14 cellular contexts compared by ENCODE assay signal in the genomic region with DNA sequence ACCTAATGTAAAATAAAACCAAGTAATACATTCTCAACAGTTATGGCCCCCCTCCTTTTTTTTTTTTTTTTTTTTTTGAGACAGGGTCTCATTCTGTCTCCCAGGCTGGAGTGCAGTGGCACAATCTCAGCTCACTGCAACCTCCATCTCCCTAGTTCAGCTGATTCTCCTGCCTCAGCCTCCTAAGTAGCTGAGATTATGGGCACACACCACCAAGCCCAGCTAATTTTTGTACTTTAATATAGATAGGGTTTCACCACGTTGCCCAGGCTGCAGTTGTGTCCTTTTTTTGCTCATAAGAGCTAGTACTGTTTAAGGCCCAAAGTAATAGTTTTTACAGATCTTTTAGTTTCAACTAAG. TPM values are rescaled to one million over a fixed set of nuclear protein-coding genes. Genes with fewer than 3 reads are reported as not detected.
A peak's percentile ranks its signal among the peaks of the same experiment; 100 is the strongest.
DNase-seq lines count a peak whose midpoint lies in the region; ATAC-seq and TF ChIP-seq lines count a peak whose summit lies in the region.
"Had no signal": no experiment of that assay in that cellular context is flagged by ENCODE, and none has a peak within 500 bp of the region (broad histone marks: within the 10 kb centered on the region; RNA-seq: fewer than 3 reads in every experiment).

No MANE protein-coding gene starts in this region.

- peaks cover 6% of the 10 kb centered on the region for H3K36me3 Mint-ChIP-seq in activated naive CD4-positive, alpha-beta T cell treated with anti-CD3 and anti-CD28 coated beads, Interleukin-2, amount 50 U/mL, for 24 hours
- peaks cover 78% of the 10 kb centered on the region for H3K36me3 Mint-ChIP-seq in stimulated activated effector memory CD8-positive, alpha-beta T cell treated with anti-CD3 and anti-CD28 coated beads, Interleukin-12 subunit alpha, Interleukin-12 subunit beta, amount 100 ng/mL, for 72 hours
- H3K36me3 Mint-ChIP-seq in CD8-positive, alpha-beta T cell, result peaks cover 68% of the 10 kb centered on the region

- 0 out of 2 replicates have a peak, but pooled peaks cover 6% of the 10 kb centered on the region for H3K36me3 ChIP-seq in PC-3 (ENCODE audit: low read depth, low read length)
- peaks cover 36% of the 10 kb centered on the region for H3K36me3 ChIP-seq in CD8-positive, alpha-beta T cell (ENCODE audit: insufficient read depth, low read length)

- H3K27ac ChIP-seq in PC-3 (ENCODE audit: low read length), result peak overlapping the region; percentile 72
- peak overlapping the region; percentile 82 for H3K27ac ChIP-seq in epithelial cell of prostate
- H3K27ac ChIP-seq in CD8-positive, alpha-beta T cell (ENCODE audit: low read depth, low read length), result no peak overlapping the region

- no peaks in the 10 kb centered on the region for H3K27me3 ChIP-seq in PC-3 (ENCODE audit: low read length)
- H3K27me3 ChIP-seq in CD8-positive, alpha-beta T cell (ENCODE audit: insufficient read depth, low read length), result no peaks in the 10 kb centered on the region

- no peaks in the 10 kb centered on the region for H3K9me2 ChIP-seq in PC-3 (replicated peaks; ENCODE audit: low read length)

- ATAC-seq in PC-3 (no peak), HG02973 (IDR thresholded peaks at IDR 0.05; ENCODE audit: unreplicated experiment) (no peak), GM21515 (IDR thresholded peaks at IDR 0.05; ENCODE audit: unreplicated experiment) (no peak)
- ATAC-seq in stimulated activated effector memory CD8-positive, alpha-beta T cell treated with anti-CD3 and anti-CD28 coated beads, Interleukin-12 subunit alpha, Interleukin-12 subunit beta, amount 100 ng/mL, for 72 hours, result no peak
- no peak for ATAC-seq in CD8-positive, alpha-beta T cell
- ATAC-seq: mucosa of descending colon had no signal

- no peaks in the 10 kb centered on the region for H3K9me3 ChIP-seq in PC-3 (ENCODE audit: low read length)
- H3K9me3 ChIP-seq in CD8-positive, alpha-beta T cell (ENCODE audit: low read length), result no peaks in the 10 kb centered on the region
- H3K9me3 ChIP-seq: mucosa of descending colon had no signal

- intact Hi-C loops in PC-3 (cut with micrococcal nuclease), result no loop called here
- intact Hi-C loops in CD8-positive, alpha-beta T cell (cut with DNase I, micrococcal nuclease), result no loop called here

- no peak for DNase-seq in activated naive CD4-positive, alpha-beta T cell (lab: John Stamatoyannopoulos, UW)
- DNase-seq in PC-3 (no peak), epithelial cell of prostate (ENCODE audit: low read depth, low spot score) (no peak)
- no peak for DNase-seq in stimulated activated effector memory CD8-positive, alpha-beta T cell treated with anti-CD3 and anti-CD28 coated beads, Interleukin-12 subunit alpha, Interleukin-12 subunit beta, amount 100 ng/mL, for 72 hours (ENCODE audit: low spot score in 2 of 2)
- DNase-seq in CD8-positive, alpha-beta T cell, result no peak
- DNase-seq: activated CD4-positive, CD25-positive, alpha-beta regulatory T cell; activated gamma-delta T cell treated with Interleukin-2 at 50 U/mL for 16 hours; H9; mucosa of descending colon; NCI-H524 treated with DMSO at 0.1 percent for 48 hours; T-helper 9 cell had no signal

- no peaks in the 10 kb centered on the region for H3K27me3 Mint-ChIP-seq in activated naive CD4-positive, alpha-beta T cell treated with anti-CD3 and anti-CD28 coated beads, Interleukin-2, amount 50 U/mL, for 24 hours
- H3K27me3 Mint-ChIP-seq in CD8-positive, alpha-beta T cell (ENCODE audit: low read depth), result no peaks in the 10 kb centered on the region

- H4K20me1 ChIP-seq in PC-3 (ENCODE audit: low read length), result no peaks in the 10 kb centered on the region

- CTCF ChIA-PET in PC-3 (lab: Charles Lee), result no interaction called here
- CTCF ChIA-PET in CD8-positive, alpha-beta T cell (lab: Charles Lee), result interaction anchor here (1.3 to 1.4 kb wide), 2 partner anchors 11 to 17 kb away, joined by 3 read pairs; no protein-coding TSS in a partner anchor

- no peaks in the 10 kb centered on the region for H3K9me3 Mint-ChIP-seq in activated naive CD4-positive, alpha-beta T cell treated with anti-CD3 and anti-CD28 coated beads, Interleukin-2, amount 50 U/mL, for 24 hours
- no peaks in the 10 kb centered on the region for H3K9me3 Mint-ChIP-seq in stimulated activated effector memory CD8-positive, alpha-beta T cell treated with anti-CD3 and anti-CD28 coated beads, Interleukin-12 subunit alpha, Interleukin-12 subunit beta, amount 100 ng/mL, for 72 hours
- H3K9me3 Mint-ChIP-seq in CD8-positive, alpha-beta T cell, result no peaks in the 10 kb centered on the region
- H3K9me3 Mint-ChIP-seq: H9 had no signal

- TF ChIP-seq CTCF in PC-3 (conservative IDR thresholded peaks at IDR 0.05; ENCODE audit: low read depth, low read length), result no peak
- no peak for TF ChIP-seq CTCF in CD8-positive, alpha-beta T cell (IDR thresholded peaks at IDR 0.05)

- H2AFZ ChIP-seq in PC-3 (ENCODE audit: low read length), result no peak overlapping the region

- POLR2A ChIA-PET in PC-3 (lab: Charles Lee; ENCODE audit: unreplicated experiment), result no interaction called here
- POLR2A ChIA-PET in CD8-positive, alpha-beta T cell (lab: Charles Lee), result interaction anchor here (0.8 kb wide), 1 partner anchor 18 kb away, joined by 3 read pairs; a partner anchor contains a TSS

- no peaks in the 10 kb centered on the region for H3K79me2 ChIP-seq in PC-3 (ENCODE audit: low read length)

- no peaks in the 10 kb centered on the region for H3F3A ChIP-seq in PC-3 (ENCODE audit: low read length, unreplicated experiment)

- peaks cover 24% of the 10 kb centered on the region for H3K4me1 ChIP-seq in PC-3 (ENCODE audit: insufficient read depth, low read length)
- no peaks in the 10 kb centered on the region for H3K4me1 ChIP-seq in CD8-positive, alpha-beta T cell (ENCODE audit: insufficient read depth, low read length)

- no peak overlapping the region for H3K4me3 ChIP-seq in PC-3 (ENCODE audit: low read length)
- H3K4me3 ChIP-seq in CD8-positive, alpha-beta T cell (ENCODE audit: low read depth, low read length), result no peak overlapping the region
- H3K4me3 ChIP-seq: mucosa of descending colon had no signal

- no peak overlapping the region for H3K4me3 Mint-ChIP-seq in activated naive CD4-positive, alpha-beta T cell treated with anti-CD3 and anti-CD28 coated beads, Interleukin-2, amount 50 U/mL, for 24 hours
- H3K4me3 Mint-ChIP-seq in stimulated activated effector memory CD8-positive, alpha-beta T cell treated with anti-CD3 and anti-CD28 coated beads, Interleukin-12 subunit alpha, Interleukin-12 subunit beta, amount 100 ng/mL, for 72 hours, result no peak overlapping the region
- no peak overlapping the region for H3K4me3 Mint-ChIP-seq in CD8-positive, alpha-beta T cell
- H3K4me3 Mint-ChIP-seq: H9 had no signal

- no peak overlapping the region for H3K9ac ChIP-seq in PC-3 (ENCODE audit: low read length)

- no TSS peak for BruUV-seq in PC-3 (replicated peaks; lab: Mats Ljungman, UMichigan)

- H3K27ac Mint-ChIP-seq in activated naive CD4-positive, alpha-beta T cell treated with anti-CD3 and anti-CD28 coated beads, Interleukin-2, amount 50 U/mL, for 24 hours, result peak overlapping the region; percentile 23
- peak overlapping the region; percentile 14 for H3K27ac Mint-ChIP-seq in stimulated activated effector memory CD8-positive, alpha-beta T cell treated with anti-CD3 and anti-CD28 coated beads, Interleukin-12 subunit alpha, Interleukin-12 subunit beta, amount 100 ng/mL, for 72 hours
- no peak overlapping the region for H3K27ac Mint-ChIP-seq in CD8-positive, alpha-beta T cell

- H3K4me1 Mint-ChIP-seq in activated naive CD4-positive, alpha-beta T cell treated with anti-CD3 and anti-CD28 coated beads, Interleukin-2, amount 50 U/mL, for 24 hours, result no peaks in the 10 kb centered on the region
- H3K4me1 Mint-ChIP-seq in stimulated activated effector memory CD8-positive, alpha-beta T cell treated with anti-CD3 and anti-CD28 coated beads, Interleukin-12 subunit alpha, Interleukin-12 subunit beta, amount 100 ng/mL, for 72 hours, result no peaks in the 10 kb centered on the region
- no peaks in the 10 kb centered on the region for H3K4me1 Mint-ChIP-seq in CD8-positive, alpha-beta T cell (ENCODE audit: low read depth)
- H3K4me1 Mint-ChIP-seq: H9 had no signal

- peak overlapping the region; percentile 43 for H3K4me2 ChIP-seq in PC-3 (ENCODE audit: low read length)

RNA-seq across cellular contexts. Expression of a gene that starts 18.3 kb away (rescaled TPM):
- total RNA-seq in PC-3 (2014; rRNA removed), result 23.7 and 31.6 TPM in 2 replicates
- 1 to 10 TPM; 7.2 to 8.8 TPM for total RNA-seq in CD8-positive, alpha-beta T cell

RNA-seq across cellular contexts. Expression of a gene that starts 18.6 kb away (rescaled TPM):
- total RNA-seq in PC-3 (2014; rRNA removed), result 69.7 and 85.3 TPM in 2 replicates
- total RNA-seq in CD8-positive, alpha-beta T cell, result 10 to 100 TPM; 49.0 to 51.1 TPM

RNA-seq across cellular contexts. Expression of a gene that starts 28.6 kb away (rescaled TPM):
- 26.5 and 29.0 TPM in 2 replicates for total RNA-seq in PC-3 (2014; rRNA removed)
- total RNA-seq in CD8-positive, alpha-beta T cell, result 100 to 1,000 TPM; 220 to 239 TPM

RNA-seq across cellular contexts. Expression of a gene that starts 57.2 kb away (rescaled TPM):
- 158 and 228 TPM in 2 replicates for total RNA-seq in PC-3 (2014; rRNA removed)
- 10 to 100 TPM; 32.3 to 36.0 TPM for total RNA-seq in CD8-positive, alpha-beta T cell
